35 cellular contexts compared by ENCODE assay signal in the genomic region with DNA sequence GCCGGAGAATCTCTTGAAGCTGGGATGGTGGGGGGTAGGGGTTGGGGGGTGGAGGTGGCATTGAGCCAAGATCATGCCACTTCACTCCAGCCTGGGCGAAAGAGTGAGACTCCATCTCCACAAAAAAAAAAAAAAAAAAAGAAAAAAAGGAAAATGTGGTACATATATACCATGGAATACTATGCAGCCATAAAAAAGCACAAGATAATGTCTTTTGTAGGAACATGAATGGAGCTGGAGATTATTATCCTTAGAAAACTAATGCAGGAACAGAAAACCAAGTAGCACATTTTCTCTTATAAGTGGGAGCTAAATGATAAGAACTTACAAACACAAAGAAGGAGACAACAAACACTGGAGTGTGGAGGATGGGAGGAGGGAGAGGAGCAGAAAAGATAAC.
"Had no signal": no experiment of that assay in that cellular context is flagged by ENCODE, and none has a peak within 500 bp of the region (broad histone marks: within the 10 kb centered on the region; RNA-seq: fewer than 3 reads in every experiment).

No MANE protein-coding gene starts in this region.

- H3K4me3 ChIP-seq: MG63 had no signal

- H3K27ac ChIP-seq: KMS-11 had no signal

- H3K27me3 ChIP-seq: MG63 had no signal

- H3K4me2 ChIP-seq: KMS-11 had no signal

- DNase-seq: Karpas-422, Kasumi-1, MG63, MM.1S, MV-4-11, NCI-H1048, NCI-H1092, NCI-H1092 treated with DMSO at 0.1 percent for 48 hours, NCI-H1105, NCI-H1105 treated with DMSO at 0.1 percent for 48 hours, NCI-H1417, NCI-H1417 treated with DMSO at 0.1 percent for 48 hours, NCI-H1436, NCI-H1436 treated with DMSO at 0.1 percent for 48 hours, NCI-H146, NCI-H1694, NCI-H1694 treated with DMSO at 0.1 percent for 48 hours, NCI-H187, NCI-H187 treated with DMSO at 0.1 percent for 48 hours, NCI-H1930, NCI-H2029, NCI-H2029 treated with DMSO at 0.1 percent for 48 hours, NCI-H2081, NCI-H2081 treated with DMSO at 0.1 percent for 48 hours, NCI-H2107, NCI-H2171, NCI-H2171 treated with DMSO at 0.1 percent for 48 hours, NCI-H2227 treated with DMSO at 0.1 percent for 48 hours, NCI-H226, NCI-H345, NCI-H446, NCI-H446 treated with DMSO at 0.1 percent for 48 hours, NCI-H510A, NCI-H510A treated with DMSO at 0.1 percent for 48 hours had no signal

- H3K36me3 ChIP-seq: MG63 had no signal

- H3K9ac ChIP-seq: KMS-11 had no signal
